In the genomic region with DNA sequence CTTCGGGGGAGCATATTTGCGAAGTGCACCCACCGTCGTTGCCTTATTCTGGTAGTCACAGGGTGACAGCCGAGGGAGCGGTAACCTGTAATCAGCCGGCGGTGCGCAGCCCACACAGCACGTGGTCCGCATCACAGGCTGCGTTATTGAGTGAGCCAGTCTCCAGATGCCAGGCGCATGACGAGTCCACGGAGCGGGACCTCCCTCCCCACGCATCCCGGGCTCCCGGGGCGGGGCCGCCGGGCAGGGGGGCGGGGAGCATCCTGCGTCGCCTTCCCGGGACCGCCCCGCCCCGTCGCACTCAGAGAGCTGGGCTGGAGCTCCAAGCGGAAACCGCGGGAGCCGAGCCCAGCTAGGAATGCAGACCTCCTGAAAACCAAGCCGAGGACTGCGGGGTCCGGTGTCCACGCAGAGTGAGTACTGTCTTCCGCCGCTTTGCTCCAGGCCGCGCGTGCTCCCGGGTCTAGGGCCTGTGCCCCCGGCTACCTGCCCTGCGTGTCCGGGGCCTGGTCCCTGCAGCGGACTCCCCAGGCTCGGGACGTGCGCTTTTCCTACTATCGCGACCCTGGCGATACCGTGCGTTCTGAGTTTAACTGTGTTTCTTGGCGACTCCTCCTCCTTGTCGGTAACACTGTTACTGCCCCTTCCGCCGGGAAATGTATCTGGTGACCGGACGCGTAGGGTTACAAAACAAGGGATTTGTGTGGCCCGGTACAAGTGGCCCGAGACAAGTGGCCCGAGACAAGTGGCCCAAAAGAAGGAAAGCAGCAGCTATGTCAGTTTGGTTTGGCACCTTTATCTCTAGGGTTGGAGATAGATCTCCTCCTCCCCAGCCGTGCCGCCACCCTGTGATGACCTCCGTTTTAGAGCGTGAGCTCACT, we compare ENCODE assay signal across 8 cellular contexts. TPM values are rescaled to one million over a fixed set of nuclear protein-coding genes. Genes with fewer than 3 reads are reported as not detected.
DNase-seq lines count a peak whose midpoint lies in the region; ATAC-seq and TF ChIP-seq lines count a peak whose summit lies in the region.

No MANE protein-coding gene starts in this region.

- peak; percentile 30 for DNase-seq in NCI-H1105 (lab: John Stamatoyannopoulos, UW)
- DNase-seq in activated CD4-positive, CD25-positive, alpha-beta regulatory T cell treated with anti-CD3 and anti-CD28 coated beads, Interleukin-2, amount 50 U/mL, for 16 hours (ENCODE audit: low read depth, low spot score), result peak; percentile 58
- peak; percentile 44 to 99 (median 89) for DNase-seq in caudate nucleus (lab: John Stamatoyannopoulos, UW)
- peak; percentile 85 for DNase-seq in inferior parietal cortex (ENCODE audit: extremely low spot score)
- DNase-seq in smooth muscle cell (lab: John Stamatoyannopoulos, UW; ENCODE audit: unreplicated experiment), result peak; percentile 82
- no peak for DNase-seq in NCI-H1930 (lab: John Stamatoyannopoulos, UW)

- H3K27ac ChIP-seq in caudate nucleus (ENCODE audit: low read depth, low read length), result peak overlapping the region; percentile 77
- peak overlapping the region; percentile 94 for H3K27ac ChIP-seq in smooth muscle cell (ENCODE audit: low read depth)

- TF ChIP-seq CTCF in GM12875 (IDR thresholded peaks at IDR 0.05; ENCODE audit: borderline replicate concordance, insufficient read depth, low read depth, low read length) (no peak), smooth muscle cell (IDR thresholded peaks at IDR 0.05; ENCODE audit: borderline replicate concordance, insufficient read depth, poor library complexity, severe bottlenecking) (no peak)

- peaks cover 6% of the 10 kb centered on the region for H3K36me3 ChIP-seq in smooth muscle cell (ENCODE audit: low read depth)

- peaks cover 19% of the 10 kb centered on the region for H3F3A ChIP-seq in smooth muscle cell (ENCODE audit: low read depth)

- peak overlapping the region; percentile 90 for H3K9ac ChIP-seq in smooth muscle cell (ENCODE audit: low read depth)

- peak overlapping the region; percentile 89 for H3K4me2 ChIP-seq in smooth muscle cell

- H3K4me3 ChIP-seq in GM12875 (ENCODE audit: low read depth, low read length) (peak overlapping the region; percentile 74), smooth muscle cell (peak overlapping the region; percentile 64)

- peaks cover 35% of the 10 kb centered on the region for H4K20me1 ChIP-seq in smooth muscle cell (ENCODE audit: low read depth)

- H3K27me3 ChIP-seq in smooth muscle cell (ENCODE audit: low read depth), result no peaks in the 10 kb centered on the region

- 3% methylated on average over 68 of the region's 70 CpGs for WGBS in smooth muscle cell (ENCODE audit: low lambda C conversion rate)

- peak; percentile 67 for ATAC-seq in HG02571 (IDR thresholded peaks at IDR 0.05; ENCODE audit: unreplicated experiment)

- H2AFZ ChIP-seq in smooth muscle cell (ENCODE audit: low read depth), result peak overlapping the region; percentile 53

- H3K9me3 ChIP-seq in smooth muscle cell (replicated peaks; ENCODE audit: low read depth), result no peaks in the 10 kb centered on the region

- H3K4me1 ChIP-seq in smooth muscle cell (ENCODE audit: low read depth), result peaks cover 20% of the 10 kb centered on the region

- peaks cover 41% of the 10 kb centered on the region for H3K79me2 ChIP-seq in smooth muscle cell (ENCODE audit: low read depth)

RNA-seq across cellular contexts. Expression of gene CAST, which starts 40.6 kb away (rescaled TPM):
- total RNA-seq in smooth muscle cell, result 182 and 189 TPM in 2 replicates
- polyA plus RNA-seq in smooth muscle cell, result 76.2 and 124 TPM in 2 replicates

Comparison
In these comparisons a context has a peak if more than half of its experiments do, and no peak if none do; other contexts are left out.
1. DNase-seq: peak in NCI-H1105 (single experiment), activated CD4-positive, CD25-positive, alpha-beta regulatory T cell treated with anti-CD3 and anti-CD28 coated beads, Interleukin-2, amount 50 U/mL, for 16 hours (single experiment), caudate nucleus (61 of 61), inferior parietal cortex (single experiment) and smooth muscle cell (single experiment); none in NCI-H1930 (0 of 2).